Comparison of ENCODE assay signal across 12 cellular contexts in genomic region chr2:17871639-17872038, GRCh38. TPM values are rescaled to one million over a fixed set of nuclear protein-coding genes. Genes with fewer than 3 reads are reported as not detected.
"Had no signal": no experiment of that assay in that cellular context is flagged by ENCODE, and none has a peak within 500 bp of the region (broad histone marks: within the 10 kb centered on the region; RNA-seq: fewer than 3 reads in every experiment).

No MANE protein-coding gene starts in this region.

- H3K9me3 ChIP-seq: HAP-1 had no signal

- FAIRE-seq: H1, H54 had no signal

- H3K4me3 ChIP-seq: GM23248, GM23338, HAP-1 had no signal

- H3K36me3 ChIP-seq: HAP-1 had no signal

- H3K9ac ChIP-seq: GM23248 had no signal

- H2AFZ ChIP-seq: GM23248, GM23338 had no signal

- H3K27ac ChIP-seq: GM23248 had no signal

- H3K4me1 ChIP-seq: HAP-1 had no signal

- H3K4me2 ChIP-seq: GM23338 had no signal

- ATAC-seq: GM23338, HCT116 had no signal

- DNase-seq: GM23248, GOT3, H7, H9, HCEC 1CT, HFFc6 had no signal

RNA-seq across cellular contexts. Expression of gene MSGN1, which starts 55.4 kb away (rescaled TPM):
- total RNA-seq: GM23248, GM23338, H1, H4, H7, H9, HFFc6 had no signal
- polyA plus RNA-seq: GM23248, GM23338, H1 had no signal
